8 cellular contexts compared by ENCODE assay signal in the genomic region with DNA sequence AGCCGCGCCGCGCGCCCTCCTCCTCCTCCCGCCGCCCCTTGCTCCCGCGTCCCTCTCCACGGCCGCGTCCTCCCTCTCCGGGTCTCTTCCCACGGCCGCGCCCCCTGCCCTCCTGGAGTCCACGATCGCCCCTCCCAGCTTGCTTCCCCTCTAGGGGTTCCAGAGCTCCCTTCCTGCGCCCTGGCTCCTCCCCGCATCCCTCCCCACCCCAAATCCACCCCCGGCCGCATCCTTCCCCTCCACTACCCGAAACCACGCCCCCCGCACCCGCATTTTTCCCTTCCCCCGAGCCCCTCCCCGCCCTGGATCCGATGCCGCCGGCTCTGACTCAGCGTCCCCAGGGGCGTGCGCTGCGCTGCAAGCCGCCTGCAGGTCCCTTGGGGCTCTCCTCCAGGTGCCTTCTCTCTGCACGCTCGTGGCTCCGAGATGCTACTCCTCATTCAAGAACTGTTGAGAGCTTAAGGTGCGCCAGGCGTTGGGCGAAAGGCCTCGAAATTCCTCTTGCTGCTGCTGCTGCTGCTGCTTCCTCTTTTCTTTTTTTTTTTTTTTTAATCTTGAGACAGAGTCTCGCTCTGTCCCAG. TPM values are rescaled to one million over a fixed set of nuclear protein-coding genes. Genes with fewer than 3 reads are reported as not detected.
DNase-seq lines count a peak whose midpoint lies in the region; ATAC-seq and TF ChIP-seq lines count a peak whose summit lies in the region.

No MANE protein-coding gene starts in this region.

- TF ChIP-seq CTCF in adrenal gland (IDR thresholded peaks at IDR 0.05) (no peak), hepatocyte (IDR thresholded peaks at IDR 0.05; ENCODE audit: poor library complexity) (no peak), spleen (IDR thresholded peaks at IDR 0.05 in 8 of 11, conservative IDR thresholded peaks at IDR 0.05 in 3 of 11) (no peak)

- H3K27ac Mint-ChIP-seq in T-cell = no peak overlapping the region

- no peaks in the 10 kb centered on the region for H3K9me2 ChIP-seq in hepatocyte (replicated peaks; ENCODE audit: insufficient read depth)

- H3K4me1 ChIP-seq in adrenal gland (replicated peaks in 1 of 2) (peaks cover 0 to 5% of the 10 kb centered on the region in 2 donors), hepatocyte (ENCODE audit: insufficient read depth) (no peaks in the 10 kb centered on the region), spleen (peaks cover 3 to 29% (median 15%) of the 10 kb centered on the region in 6 donors)

- peaks cover 5 to 7% (median 7%) of the 10 kb centered on the region in 3 donors for H3K4me1 Mint-ChIP-seq in T-cell

- peak overlapping the region in 1 of 5 donors; percentile 67 for H3K27ac ChIP-seq in adrenal gland
- H3K27ac ChIP-seq in hepatocyte = no peak overlapping the region
- no peak overlapping the region for H3K27ac ChIP-seq in spleen

- H3K4me3 Mint-ChIP-seq in T-cell = peak overlapping the region; percentile 71 to 83 (median 73)

- DNase-seq in AML-193 (lab: John Stamatoyannopoulos, UW) (peak; percentile 28 to 38), T-cell (peak in 30 of 34 experiments; percentile 15 to 59 (median 30)), adrenal gland (peak; percentile 26 to 85 (median 51)), hepatocyte (ENCODE audit: low spot score) (peak; percentile 67), spleen (peak; percentile 88)

- no peaks in the 10 kb centered on the region for H3K9me3 ChIP-seq in adrenal gland (replicated peaks in 1 of 3)
- no peaks in the 10 kb centered on the region for H3K9me3 ChIP-seq in hepatocyte (ENCODE audit: low read depth)
- H3K9me3 ChIP-seq in spleen = no peaks in the 10 kb centered on the region

- no peaks in the 10 kb centered on the region for H3K36me3 Mint-ChIP-seq in T-cell

- H3K27me3 Mint-ChIP-seq in T-cell = peaks cover 4 to 16% of the 10 kb centered on the region in 2 donors

- H3K36me3 ChIP-seq in adrenal gland (replicated peaks in 1 of 2) = no peaks in the 10 kb centered on the region
- no peaks in the 10 kb centered on the region for H3K36me3 ChIP-seq in hepatocyte (replicated peaks; ENCODE audit: insufficient read depth, low read depth)
- no peaks in the 10 kb centered on the region for H3K36me3 ChIP-seq in spleen

- WGBS in adrenal gland, 4 donors = 0 to 2% (median 2%) methylated on average over 35 to 41 of the region's 44 CpGs
- 2% methylated on average over 20 of the region's 44 CpGs for WGBS in hepatocyte (ENCODE audit: low lambda C conversion rate, missing lambda C conversion rate)
- 1 to 3% (median 1%) methylated on average over 38 to 44 of the region's 44 CpGs for WGBS in spleen, 5 donors

- ATAC-seq in GM19043 (IDR thresholded peaks at IDR 0.05; ENCODE audit: low read depth, unreplicated experiment) = peak; percentile 90
- peak; percentile 83 for ATAC-seq in HG03558 (IDR thresholded peaks at IDR 0.05; ENCODE audit: extremely low read depth, unreplicated experiment)
- peak; percentile 68 to 82 (median 80) for ATAC-seq in T-cell (replicated peaks in 1 of 4)
- ATAC-seq in GM19324 (IDR thresholded peaks at IDR 0.05; ENCODE audit: low FRiP score, unreplicated experiment) = no peak

- no peak for TF ChIP-seq POLR2A in adrenal gland (IDR thresholded peaks at IDR 0.05)
- TF ChIP-seq POLR2A in spleen (IDR thresholded peaks at IDR 0.05) = no peak

- intact Hi-C loops in adrenal gland (cut with DNase I) (no loop called here), spleen (cut with DNase I; ENCODE audit: low total_unique reads) (no loop called here)

- no peaks in the 10 kb centered on the region for H3K9me3 Mint-ChIP-seq in T-cell

- CTCF ChIA-PET in T-cell (lab: Charles Lee) = no interaction called here

- H3K4me2 ChIP-seq in hepatocyte = peak overlapping the region; percentile 90

- no peaks in the 10 kb centered on the region for H4K20me1 ChIP-seq in hepatocyte (ENCODE audit: insufficient read depth, poor library complexity, severe bottlenecking)

- H2AFZ ChIP-seq in hepatocyte = no peak overlapping the region

- H3K27me3 ChIP-seq in adrenal gland (peaks cover 24% of the 10 kb centered on the region), hepatocyte (peaks cover 37% of the 10 kb centered on the region), spleen (replicated peaks in 1 of 7) (peaks cover 0 to 69% (median 32%) of the 10 kb centered on the region in 7 donors)

- POLR2A ChIA-PET in T-cell (lab: Charles Lee) = no interaction called here

- no peaks in the 10 kb centered on the region for H3K79me2 ChIP-seq in hepatocyte

- peak overlapping the region in 1 of 4 donors; percentile 39 for H3K4me3 ChIP-seq in adrenal gland
- H3K4me3 ChIP-seq in hepatocyte = peak overlapping the region; percentile 26
- peak overlapping the region in 7 of 8 donors; percentile 30 to 72 (median 43) for H3K4me3 ChIP-seq in spleen

RNA-seq across cellular contexts. Expression of a gene that starts 0.3 kb away (rescaled TPM):
- under 1 TPM in 1 of 5 donors, not detected in 4; 0.43 TPM for total RNA-seq in T-cell
- total RNA-seq in adrenal gland = 10 to 100 TPM in 3 of 8 donors, 1 to 10 TPM in 2, under 1 TPM in 1, not detected in 2; 0.65 to 29.8 (median 10.3) TPM
- polyA plus RNA-seq in adrenal gland = 10 to 100 TPM in 2 of 3 donors, 1 to 10 TPM in 1; 6.3 to 38.5 (median 18.3) TPM
- 0.90 and 1.4 TPM in 2 replicates for total RNA-seq in hepatocyte
- 0.33 and 3.3 TPM in 2 replicates for polyA plus RNA-seq in hepatocyte
- under 1 TPM in 4 of 7 donors, not detected in 3; 0.37 to 0.55 (median 0.38) TPM for total RNA-seq in spleen
- polyA plus RNA-seq in spleen = under 1 TPM; 0.11 to 0.29 (median 0.17) TPM

RNA-seq across cellular contexts. Expression of a gene that starts 8.2 kb away (rescaled TPM):
- 10 to 100 TPM; 53.9 to 71.7 (median 65.8) TPM for total RNA-seq in T-cell
- total RNA-seq in adrenal gland = 10 to 100 TPM; 28.6 to 43.0 (median 33.5) TPM
- 10 to 100 TPM; 11.8 to 16.5 (median 12.1) TPM for polyA plus RNA-seq in adrenal gland
- total RNA-seq in hepatocyte = 19.9 and 25.1 TPM in 2 replicates
- polyA plus RNA-seq in hepatocyte = 6.1 and 6.6 TPM in 2 replicates
- total RNA-seq in spleen = 10 to 100 TPM; 50.1 to 73.4 (median 60.9) TPM
- 10 to 100 TPM in 1 of 3 donors, 1 to 10 TPM in 2; 8.4 to 14.3 (median 9.2) TPM for polyA plus RNA-seq in spleen

Comparison
In these comparisons a context has a peak if more than half of its experiments do, and no peak if none do; other contexts are left out.
1. DNase-seq: peak in every context shown above with its lines; median percentile 88 in spleen; 67 in hepatocyte; 51 in adrenal gland; 33 in AML-193; 30 in T-cell.